Comparison of ENCODE assay signal across 1 cellular context in the genomic region with DNA sequence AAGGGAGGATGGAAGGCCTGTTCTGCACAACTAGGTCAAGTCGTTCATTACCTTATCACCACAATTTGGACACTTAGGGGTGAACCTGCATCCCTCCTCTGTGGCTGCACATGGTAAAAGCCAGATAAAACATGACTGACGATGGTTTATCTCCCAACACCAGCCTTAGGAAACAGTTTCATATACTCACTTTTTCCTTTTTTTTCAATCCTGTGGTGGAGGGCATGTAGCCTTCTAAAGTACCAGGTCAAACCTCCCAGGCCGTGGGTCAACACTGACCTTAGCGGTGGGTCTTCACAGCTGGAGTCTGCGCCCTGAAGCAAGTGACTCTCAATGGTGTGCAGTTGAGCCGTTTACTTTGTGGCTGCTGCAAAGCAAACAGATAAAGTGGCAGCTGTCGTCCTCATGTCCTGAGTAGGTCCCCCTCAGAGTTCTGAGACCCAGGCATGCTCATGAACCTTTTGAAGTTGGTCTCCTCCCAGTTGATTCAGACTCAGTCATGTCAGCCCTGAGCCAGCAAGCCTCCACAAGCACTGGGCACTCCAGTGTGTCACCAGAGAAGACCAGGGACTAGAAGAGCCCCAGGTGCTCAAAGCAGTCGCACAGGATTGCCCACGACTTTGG.
A peak's percentile ranks its signal among the peaks of the same experiment; 100 is the strongest.
TF ChIP-seq lines count a peak whose summit lies in the region.

No MANE protein-coding gene starts in this region.

TF ChIP-seq in K562, 482 proteins besides CTCF, POLR2A, EP300 and RAD21 (continued from another document and continues in another):
- TF ChIP-seq CBX8 (IDR thresholded peaks at IDR 0.05; ENCODE audit: borderline replicate concordance, extremely low read depth, low read depth, low read length, poor library complexity, severe bottlenecking) = no peak
- peak; percentile 46 for TF ChIP-seq NUFIP1 (IDR thresholded peaks at IDR 0.05; ENCODE audit: partially characterized antibody)
- no peak for TF ChIP-seq CEBPB (tag; IDR thresholded peaks at IDR 0.05)
- TF ChIP-seq JUND (IDR thresholded peaks at IDR 0.05; ENCODE audit: borderline replicate concordance, low read depth, low read length) = peak; percentile 73; the same call in 1 of the 2 replicates
- TF ChIP-seq JUND (tag; IDR thresholded peaks at IDR 0.05; ENCODE audit: borderline replicate concordance, low read depth, low read length) = no peak; the same call in 1 of the 3 replicates
- no peak for TF ChIP-seq MEF2A (IDR thresholded peaks at IDR 0.05; ENCODE audit: control insufficient read depth, low read depth, low read length)
- TF ChIP-seq, protein P1, sequence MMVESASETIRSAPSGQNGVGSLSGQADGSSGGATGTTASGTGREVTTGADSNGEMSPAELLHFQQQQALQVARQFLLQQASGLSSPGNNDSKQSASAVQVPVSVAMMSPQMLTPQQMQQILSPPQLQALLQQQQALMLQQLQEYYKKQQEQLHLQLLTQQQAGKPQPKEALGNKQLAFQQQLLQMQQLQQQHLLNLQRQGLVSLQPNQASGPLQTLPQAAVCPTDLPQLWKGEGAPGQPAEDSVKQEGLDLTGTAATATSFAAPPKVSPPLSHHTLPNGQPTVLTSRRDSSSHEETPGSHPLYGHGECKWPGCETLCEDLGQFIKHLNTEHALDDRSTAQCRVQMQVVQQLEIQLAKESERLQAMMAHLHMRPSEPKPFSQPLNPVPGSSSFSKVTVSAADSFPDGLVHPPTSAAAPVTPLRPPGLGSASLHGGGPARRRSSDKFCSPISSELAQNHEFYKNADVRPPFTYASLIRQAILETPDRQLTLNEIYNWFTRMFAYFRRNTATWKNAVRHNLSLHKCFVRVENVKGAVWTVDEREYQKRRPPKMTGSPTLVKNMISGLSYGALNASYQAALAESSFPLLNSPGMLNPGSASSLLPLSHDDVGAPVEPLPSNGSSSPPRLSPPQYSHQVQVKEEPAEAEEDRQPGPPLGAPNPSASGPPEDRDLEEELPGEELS (CRISPR knock-in tag; IDR thresholded peaks at IDR 0.05; ENCODE audit: borderline replicate concordance) = no peak
- peak; percentile 60; the same call in 1 of the 2 replicates for TF ChIP-seq GTF2E2 (tag; IDR thresholded peaks at IDR 0.05)
- peak; percentile 73; the same call in 1 of the 2 replicates for TF ChIP-seq ZNF584 (CRISPR knock-in tag; IDR thresholded peaks at IDR 0.05; ENCODE audit: low read depth)
- TF ChIP-seq, protein P2, sequence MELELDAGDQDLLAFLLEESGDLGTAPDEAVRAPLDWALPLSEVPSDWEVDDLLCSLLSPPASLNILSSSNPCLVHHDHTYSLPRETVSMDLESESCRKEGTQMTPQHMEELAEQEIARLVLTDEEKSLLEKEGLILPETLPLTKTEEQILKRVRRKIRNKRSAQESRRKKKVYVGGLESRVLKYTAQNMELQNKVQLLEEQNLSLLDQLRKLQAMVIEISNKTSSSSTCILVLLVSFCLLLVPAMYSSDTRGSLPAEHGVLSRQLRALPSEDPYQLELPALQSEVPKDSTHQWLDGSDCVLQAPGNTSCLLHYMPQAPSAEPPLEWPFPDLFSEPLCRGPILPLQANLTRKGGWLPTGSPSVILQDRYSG (tag; conservative IDR thresholded peaks at IDR 0.05; ENCODE audit: low read depth) = peak; percentile 64; the same call in 1 of the 2 replicates
- peak; percentile 79; the same call in 1 of the 2 replicates for TF ChIP-seq NFATC3 (IDR thresholded peaks at IDR 0.05)
- TF ChIP-seq E2F3 (CRISPR knock-in tag; IDR thresholded peaks at IDR 0.05) = no peak
- peak; percentile 93 for TF ChIP-seq HDAC3 (IDR thresholded peaks at IDR 0.05; ENCODE audit: borderline replicate concordance, partially characterized antibody)
- TF ChIP-seq BHLHE40 (IDR thresholded peaks at IDR 0.05; ENCODE audit: low read length) = peak; percentile 77; the same call in 1 of the 2 replicates
- TF ChIP-seq KAT2B (IDR thresholded peaks at IDR 0.05; ENCODE audit: low read depth, low read length) = no peak
- TF ChIP-seq, protein P3, sequence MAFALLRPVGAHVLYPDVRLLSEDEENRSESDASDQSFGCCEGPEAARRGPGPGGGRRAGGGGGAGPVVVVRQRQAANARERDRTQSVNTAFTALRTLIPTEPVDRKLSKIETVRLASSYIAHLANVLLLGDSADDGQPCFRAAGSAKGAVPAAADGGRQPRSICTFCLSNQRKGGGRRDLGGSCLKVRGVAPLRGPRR (CRISPR knock-in tag; IDR thresholded peaks at IDR 0.05) = no peak; the same call in 1 of the 2 replicates
- 0 out of 2 replicates have a peak, but pooled peaks have one; percentile 28 for TF ChIP-seq MXI1 (IDR thresholded peaks at IDR 0.05; ENCODE audit: low read depth, low read length)
- TF ChIP-seq, protein P4, sequence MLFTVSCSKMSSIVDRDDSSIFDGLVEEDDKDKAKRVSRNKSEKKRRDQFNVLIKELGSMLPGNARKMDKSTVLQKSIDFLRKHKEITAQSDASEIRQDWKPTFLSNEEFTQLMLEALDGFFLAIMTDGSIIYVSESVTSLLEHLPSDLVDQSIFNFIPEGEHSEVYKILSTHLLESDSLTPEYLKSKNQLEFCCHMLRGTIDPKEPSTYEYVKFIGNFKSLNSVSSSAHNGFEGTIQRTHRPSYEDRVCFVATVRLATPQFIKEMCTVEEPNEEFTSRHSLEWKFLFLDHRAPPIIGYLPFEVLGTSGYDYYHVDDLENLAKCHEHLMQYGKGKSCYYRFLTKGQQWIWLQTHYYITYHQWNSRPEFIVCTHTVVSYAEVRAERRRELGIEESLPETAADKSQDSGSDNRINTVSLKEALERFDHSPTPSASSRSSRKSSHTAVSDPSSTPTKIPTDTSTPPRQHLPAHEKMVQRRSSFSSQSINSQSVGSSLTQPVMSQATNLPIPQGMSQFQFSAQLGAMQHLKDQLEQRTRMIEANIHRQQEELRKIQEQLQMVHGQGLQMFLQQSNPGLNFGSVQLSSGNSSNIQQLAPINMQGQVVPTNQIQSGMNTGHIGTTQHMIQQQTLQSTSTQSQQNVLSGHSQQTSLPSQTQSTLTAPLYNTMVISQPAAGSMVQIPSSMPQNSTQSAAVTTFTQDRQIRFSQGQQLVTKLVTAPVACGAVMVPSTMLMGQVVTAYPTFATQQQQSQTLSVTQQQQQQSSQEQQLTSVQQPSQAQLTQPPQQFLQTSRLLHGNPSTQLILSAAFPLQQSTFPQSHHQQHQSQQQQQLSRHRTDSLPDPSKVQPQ (CRISPR knock-in tag; IDR thresholded peaks at IDR 0.05; ENCODE audit: borderline replicate concordance) = 0 out of 2 replicates have a peak, but pooled peaks have one; percentile 75
- TF ChIP-seq, protein P5, sequence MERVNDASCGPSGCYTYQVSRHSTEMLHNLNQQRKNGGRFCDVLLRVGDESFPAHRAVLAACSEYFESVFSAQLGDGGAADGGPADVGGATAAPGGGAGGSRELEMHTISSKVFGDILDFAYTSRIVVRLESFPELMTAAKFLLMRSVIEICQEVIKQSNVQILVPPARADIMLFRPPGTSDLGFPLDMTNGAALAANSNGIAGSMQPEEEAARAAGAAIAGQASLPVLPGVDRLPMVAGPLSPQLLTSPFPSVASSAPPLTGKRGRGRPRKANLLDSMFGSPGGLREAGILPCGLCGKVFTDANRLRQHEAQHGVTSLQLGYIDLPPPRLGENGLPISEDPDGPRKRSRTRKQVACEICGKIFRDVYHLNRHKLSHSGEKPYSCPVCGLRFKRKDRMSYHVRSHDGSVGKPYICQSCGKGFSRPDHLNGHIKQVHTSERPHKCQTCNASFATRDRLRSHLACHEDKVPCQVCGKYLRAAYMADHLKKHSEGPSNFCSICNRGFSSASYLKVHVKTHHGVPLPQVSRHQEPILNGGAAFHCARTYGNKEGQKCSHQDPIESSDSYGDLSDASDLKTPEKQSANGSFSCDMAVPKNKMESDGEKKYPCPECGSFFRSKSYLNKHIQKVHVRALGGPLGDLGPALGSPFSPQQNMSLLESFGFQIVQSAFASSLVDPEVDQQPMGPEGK (CRISPR knock-in tag; IDR thresholded peaks at IDR 0.05; ENCODE audit: borderline replicate concordance) = no peak
- TF ChIP-seq EGR1 (conservative IDR thresholded peaks at IDR 0.05) = peak; percentile 47
- TF ChIP-seq MTF1 (CRISPR knock-in tag; IDR thresholded peaks at IDR 0.05; ENCODE audit: borderline replicate concordance) = no peak
- TF ChIP-seq, protein P6, sequence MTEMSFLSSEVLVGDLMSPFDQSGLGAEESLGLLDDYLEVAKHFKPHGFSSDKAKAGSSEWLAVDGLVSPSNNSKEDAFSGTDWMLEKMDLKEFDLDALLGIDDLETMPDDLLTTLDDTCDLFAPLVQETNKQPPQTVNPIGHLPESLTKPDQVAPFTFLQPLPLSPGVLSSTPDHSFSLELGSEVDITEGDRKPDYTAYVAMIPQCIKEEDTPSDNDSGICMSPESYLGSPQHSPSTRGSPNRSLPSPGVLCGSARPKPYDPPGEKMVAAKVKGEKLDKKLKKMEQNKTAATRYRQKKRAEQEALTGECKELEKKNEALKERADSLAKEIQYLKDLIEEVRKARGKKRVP (CRISPR knock-in tag; IDR thresholded peaks at IDR 0.05) = peak; percentile 44; the same call in 1 of the 2 replicates
- no peak for TF ChIP-seq ZFP30 (CRISPR knock-in tag; IDR thresholded peaks at IDR 0.05; ENCODE audit: borderline replicate concordance)
- TF ChIP-seq CEBPG (CRISPR knock-in tag; IDR thresholded peaks at IDR 0.05) = no peak
- TF ChIP-seq CEBPG (tag; conservative IDR thresholded peaks at IDR 0.05 in 1 of 2, IDR thresholded peaks at IDR 0.05 in 1 of 2) = no peak
- peak; percentile 57; the same call in 1 of the 2 replicates for TF ChIP-seq HLTF (IDR thresholded peaks at IDR 0.05)
- TF ChIP-seq MTA1 (IDR thresholded peaks at IDR 0.05; ENCODE audit: borderline replicate concordance) = peak; percentile 69; the same call in 1 of the 2 replicates
- TF ChIP-seq CC2D1A (IDR thresholded peaks at IDR 0.05) = peak; percentile 93; the same call in 1 of the 2 replicates
- TF ChIP-seq, protein P7, sequence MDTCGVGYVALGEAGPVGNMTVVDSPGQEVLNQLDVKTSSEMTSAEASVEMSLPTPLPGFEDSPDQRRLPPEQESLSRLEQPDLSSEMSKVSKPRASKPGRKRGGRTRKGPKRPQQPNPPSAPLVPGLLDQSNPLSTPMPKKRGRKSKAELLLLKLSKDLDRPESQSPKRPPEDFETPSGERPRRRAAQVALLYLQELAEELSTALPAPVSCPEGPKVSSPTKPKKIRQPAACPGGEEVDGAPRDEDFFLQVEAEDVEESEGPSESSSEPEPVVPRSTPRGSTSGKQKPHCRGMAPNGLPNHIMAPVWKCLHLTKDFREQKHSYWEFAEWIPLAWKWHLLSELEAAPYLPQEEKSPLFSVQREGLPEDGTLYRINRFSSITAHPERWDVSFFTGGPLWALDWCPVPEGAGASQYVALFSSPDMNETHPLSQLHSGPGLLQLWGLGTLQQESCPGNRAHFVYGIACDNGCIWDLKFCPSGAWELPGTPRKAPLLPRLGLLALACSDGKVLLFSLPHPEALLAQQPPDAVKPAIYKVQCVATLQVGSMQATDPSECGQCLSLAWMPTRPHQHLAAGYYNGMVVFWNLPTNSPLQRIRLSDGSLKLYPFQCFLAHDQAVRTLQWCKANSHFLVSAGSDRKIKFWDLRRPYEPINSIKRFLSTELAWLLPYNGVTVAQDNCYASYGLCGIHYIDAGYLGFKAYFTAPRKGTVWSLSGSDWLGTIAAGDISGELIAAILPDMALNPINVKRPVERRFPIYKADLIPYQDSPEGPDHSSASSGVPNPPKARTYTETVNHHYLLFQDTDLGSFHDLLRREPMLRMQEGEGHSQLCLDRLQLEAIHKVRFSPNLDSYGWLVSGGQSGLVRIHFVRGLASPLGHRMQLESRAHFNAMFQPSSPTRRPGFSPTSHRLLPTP (IDR thresholded peaks at IDR 0.05; ENCODE audit: borderline replicate concordance, extremely low read depth, insufficient read length) = no peak
- no peak for TF ChIP-seq ETS2 (tag; IDR thresholded peaks at IDR 0.05; ENCODE audit: borderline replicate concordance, poor library complexity, severe bottlenecking)
- TF ChIP-seq FOXA3 (CRISPR knock-in tag; conservative IDR thresholded peaks at IDR 0.05 in 1 of 2, IDR thresholded peaks at IDR 0.05 in 1 of 2) = peak; percentile 71 to 85
- TF ChIP-seq CCNT2 (IDR thresholded peaks at IDR 0.05; ENCODE audit: borderline replicate concordance, extremely low read depth, insufficient read length, low read depth, low read length) = peak; percentile 70
- TF ChIP-seq, protein P8, sequence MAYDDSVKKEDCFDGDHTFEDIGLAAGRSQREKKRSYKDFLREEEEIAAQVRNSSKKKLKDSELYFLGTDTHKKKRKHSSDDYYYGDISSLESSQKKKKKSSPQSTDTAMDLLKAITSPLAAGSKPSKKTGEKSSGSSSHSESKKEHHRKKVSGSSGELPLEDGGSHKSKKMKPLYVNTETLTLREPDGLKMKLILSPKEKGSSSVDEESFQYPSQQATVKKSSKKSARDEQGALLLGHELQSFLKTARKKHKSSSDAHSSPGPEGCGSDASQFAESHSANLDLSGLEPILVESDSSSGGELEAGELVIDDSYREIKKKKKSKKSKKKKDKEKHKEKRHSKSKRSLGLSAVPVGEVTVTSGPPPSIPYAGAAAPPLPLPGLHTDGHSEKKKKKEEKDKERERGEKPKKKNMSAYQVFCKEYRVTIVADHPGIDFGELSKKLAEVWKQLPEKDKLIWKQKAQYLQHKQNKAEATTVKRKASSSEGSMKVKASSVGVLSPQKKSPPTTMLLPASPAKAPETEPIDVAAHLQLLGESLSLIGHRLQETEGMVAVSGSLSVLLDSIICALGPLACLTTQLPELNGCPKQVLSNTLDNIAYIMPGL (CRISPR knock-in tag; IDR thresholded peaks at IDR 0.05) = no peak
- TF ChIP-seq ZBTB7A (IDR thresholded peaks at IDR 0.05; ENCODE audit: borderline replicate concordance, control insufficient read depth, low read depth, low read length) = peak; percentile 93
- TF ChIP-seq HDAC1 (IDR thresholded peaks at IDR 0.05) = peak; percentile 87 to 93
- TF ChIP-seq RBM22 (IDR thresholded peaks at IDR 0.05; ENCODE audit: low read depth, low read length, poor library complexity, severe bottlenecking) = no peak
- TF ChIP-seq POLR2H (tag; IDR thresholded peaks at IDR 0.05; ENCODE audit: low read depth) = no peak
- TF ChIP-seq, protein P9, sequence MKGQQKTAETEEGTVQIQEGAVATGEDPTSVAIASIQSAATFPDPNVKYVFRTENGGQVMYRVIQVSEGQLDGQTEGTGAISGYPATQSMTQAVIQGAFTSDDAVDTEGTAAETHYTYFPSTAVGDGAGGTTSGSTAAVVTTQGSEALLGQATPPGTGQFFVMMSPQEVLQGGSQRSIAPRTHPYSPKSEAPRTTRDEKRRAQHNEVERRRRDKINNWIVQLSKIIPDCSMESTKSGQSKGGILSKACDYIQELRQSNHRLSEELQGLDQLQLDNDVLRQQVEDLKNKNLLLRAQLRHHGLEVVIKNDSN (CRISPR knock-in tag; IDR thresholded peaks at IDR 0.05) = no peak
- TF ChIP-seq ZNF146 (CRISPR knock-in tag; IDR thresholded peaks at IDR 0.05; ENCODE audit: unreplicated experiment) = no peak
- TF ChIP-seq, protein P10, sequence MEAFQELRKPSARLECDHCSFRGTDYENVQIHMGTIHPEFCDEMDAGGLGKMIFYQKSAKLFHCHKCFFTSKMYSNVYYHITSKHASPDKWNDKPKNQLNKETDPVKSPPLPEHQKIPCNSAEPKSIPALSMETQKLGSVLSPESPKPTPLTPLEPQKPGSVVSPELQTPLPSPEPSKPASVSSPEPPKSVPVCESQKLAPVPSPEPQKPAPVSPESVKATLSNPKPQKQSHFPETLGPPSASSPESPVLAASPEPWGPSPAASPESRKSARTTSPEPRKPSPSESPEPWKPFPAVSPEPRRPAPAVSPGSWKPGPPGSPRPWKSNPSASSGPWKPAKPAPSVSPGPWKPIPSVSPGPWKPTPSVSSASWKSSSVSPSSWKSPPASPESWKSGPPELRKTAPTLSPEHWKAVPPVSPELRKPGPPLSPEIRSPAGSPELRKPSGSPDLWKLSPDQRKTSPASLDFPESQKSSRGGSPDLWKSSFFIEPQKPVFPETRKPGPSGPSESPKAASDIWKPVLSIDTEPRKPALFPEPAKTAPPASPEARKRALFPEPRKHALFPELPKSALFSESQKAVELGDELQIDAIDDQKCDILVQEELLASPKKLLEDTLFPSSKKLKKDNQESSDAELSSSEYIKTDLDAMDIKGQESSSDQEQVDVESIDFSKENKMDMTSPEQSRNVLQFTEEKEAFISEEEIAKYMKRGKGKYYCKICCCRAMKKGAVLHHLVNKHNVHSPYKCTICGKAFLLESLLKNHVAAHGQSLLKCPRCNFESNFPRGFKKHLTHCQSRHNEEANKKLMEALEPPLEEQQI (IDR thresholded peaks at IDR 0.05) = peak; percentile 82
